Comparison of ENCODE assay signal across 32 cellular contexts in the genomic region with DNA sequence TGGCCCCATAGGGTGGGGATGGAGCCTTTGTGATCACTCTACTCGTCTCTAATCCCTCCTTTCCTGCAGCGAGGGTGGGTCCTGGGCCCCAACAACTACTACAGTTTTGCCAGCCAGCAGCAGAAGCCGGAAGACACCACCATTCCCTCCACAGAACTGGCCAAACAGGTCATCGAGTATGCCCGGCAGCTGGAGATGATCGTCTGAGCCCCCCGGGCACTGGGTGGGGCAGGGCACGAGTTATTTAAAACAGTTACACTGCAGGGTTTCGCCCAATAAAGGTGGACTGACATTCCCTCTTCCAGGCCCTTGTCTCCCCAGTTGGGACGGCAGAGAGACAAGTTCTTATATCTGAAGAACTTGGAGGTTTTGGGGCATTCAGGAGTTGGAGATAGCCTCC. TPM values are rescaled to one million over a fixed set of nuclear protein-coding genes. Genes with fewer than 3 reads are reported as not detected.
"Had no signal": no experiment of that assay in that cellular context is flagged by ENCODE, and none has a peak within 500 bp of the region (broad histone marks: within the 10 kb centered on the region; RNA-seq: fewer than 3 reads in every experiment).

No MANE protein-coding gene starts in this region.

- H3K27ac ChIP-seq: ascending aorta, body of pancreas, SK-N-MC had no signal

- H3K9me3 ChIP-seq: ascending aorta, body of pancreas, MG63 had no signal

- ATAC-seq: activated naive CD4-positive, alpha-beta T cell treated with anti-CD3 and anti-CD28 coated beads, Interleukin-2, amount 50 U/mL, for 72 hours; activated naive CD8-positive, alpha-beta T cell treated with anti-CD3 and anti-CD28 coated beads, Interleukin-2, amount 50 U/mL, for 24 hours; activated T-cell treated with anti-CD3 and anti-CD28 coated beads, Interleukin-2, amount 50 U/mL, for 4 hours; body of pancreas; T-cell had no signal

- H3K4me3 Mint-ChIP-seq: activated B cell treated with CpG ODN at 0.5 μM for 24 hours; activated CD4-positive, alpha-beta memory T cell treated with anti-CD3 and anti-CD28 coated beads for 36 hours; activated CD4-positive, alpha-beta T cell treated with anti-CD3 and anti-CD28 coated beads, Interleukin-2, amount 10 ng/mL, durations not matched to agents 7 days and 5 days; activated naive CD8-positive, alpha-beta T cell treated with anti-CD3 and anti-CD28 coated beads, Interleukin-2, amount 50 U/mL, for 24 hours; activated T-cell treated with anti-CD3 and anti-CD28 coated beads, Interleukin-2, amount 50 U/mL, for 4 hours; T-cell had no signal

- DNase-seq: activated B cell treated with CpG ODN at 0.5 μM for 24 hours; activated CD4-positive, alpha-beta memory T cell treated with anti-CD3 and anti-CD28 coated beads for 36 hours; activated CD4-positive, alpha-beta T cell treated with anti-CD3 and anti-CD28 coated beads for 1 hour; activated CD4-positive, alpha-beta T cell treated with anti-CD3 and anti-CD28 coated beads, Interleukin-2, amount 10 ng/mL, durations not matched to agents 7 days and 5 days; activated CD8-positive, alpha-beta memory T cell treated with anti-CD3 and anti-CD28 coated beads for 24 hours; activated effector memory CD4-positive, alpha-beta T cell treated with anti-CD3 and anti-CD28 coated beads, Interleukin-2, amount 50 U/mL, for 16 hours; activated naive CD4-positive, alpha-beta T cell treated with Interleukin-2 at 50 U/mL for 16 hours; activated naive CD8-positive, alpha-beta T cell treated with anti-CD3 and anti-CD28 coated beads, Interleukin-2, amount 50 U/mL, for 24 hours; activated T-cell treated with anti-CD3 and anti-CD28 coated beads, Interleukin-2, amount 50 U/mL, for 4 hours; amniotic stem cell; body of pancreas; central memory CD4-positive, alpha-beta T cell; MG63; MV-4-11; NCI-H1092 treated with DMSO at 0.1 percent for 48 hours; NCI-H1417 treated with DMSO at 0.1 percent for 48 hours; NCI-H1694; NCI-H2029; NCI-H2107; NCI-H2171 treated with DMSO at 0.1 percent for 48 hours; NCI-H226; NCI-H526; NCI-H82; T-cell; T-helper 2 cell; T1000 had no signal

- H3K9me3 Mint-ChIP-seq: activated B cell treated with CpG ODN at 0.5 μM for 24 hours; activated CD4-positive, alpha-beta memory T cell treated with anti-CD3 and anti-CD28 coated beads for 36 hours; activated CD4-positive, alpha-beta T cell treated with anti-CD3 and anti-CD28 coated beads, Interleukin-2, amount 10 ng/mL, durations not matched to agents 7 days and 5 days; activated naive CD4-positive, alpha-beta T cell treated with anti-CD3 and anti-CD28 coated beads, Interleukin-2, amount 50 U/mL, for 72 hours; activated naive CD8-positive, alpha-beta T cell treated with anti-CD3 and anti-CD28 coated beads, Interleukin-2, amount 50 U/mL, for 24 hours; activated T-cell treated with anti-CD3 and anti-CD28 coated beads, Interleukin-2, amount 50 U/mL, for 4 hours; T-cell had no signal

- FAIRE-seq: TTC549 had no signal

- H3K4me3 ChIP-seq: ascending aorta, body of pancreas, MG63, SK-N-MC had no signal

- H3K27ac Mint-ChIP-seq: activated B cell treated with CpG ODN at 0.5 μM for 24 hours; activated CD4-positive, alpha-beta memory T cell treated with anti-CD3 and anti-CD28 coated beads for 36 hours; activated CD4-positive, alpha-beta T cell treated with anti-CD3 and anti-CD28 coated beads, Interleukin-2, amount 10 ng/mL, durations not matched to agents 7 days and 5 days; activated naive CD4-positive, alpha-beta T cell treated with anti-CD3 and anti-CD28 coated beads, Interleukin-2, amount 50 U/mL, for 72 hours; activated naive CD8-positive, alpha-beta T cell treated with anti-CD3 and anti-CD28 coated beads, Interleukin-2, amount 50 U/mL, for 24 hours; T-cell had no signal

- H3K27me3 ChIP-seq: ascending aorta, body of pancreas, MG63 had no signal

RNA-seq across cellular contexts. Expression of gene GGN, which starts 4.7 kb away (rescaled TPM):
- total RNA-seq: activated CD4-positive, alpha-beta T cell treated with anti-CD3 and anti-CD28 coated beads, Interleukin-2, amount 10 ng/mL, durations not matched to agents 7 days and 5 days had no signal

RNA-seq across cellular contexts. Expression of gene RASGRP4, which starts 42.8 kb away (rescaled TPM):
- total RNA-seq: bronchial epithelial cell, NCI-H460 had no signal
